In genomic region chr10:58239561-58240169, GRCh38 we compare ENCODE assay signal across 1 cellular context.
TF ChIP-seq lines count a peak whose summit lies in the region.

No MANE protein-coding gene starts in this region.

TF ChIP-seq in endothelial cell of umbilical vein, 7 proteins besides CTCF, POLR2A, EP300 and RAD21:
- TF ChIP-seq GATA2 (IDR thresholded peaks at IDR 0.05; ENCODE audit: insufficient read depth, insufficient read length, low read depth, low read length) (peak; percentile 21), POLR2AphosphoS5 (IDR thresholded peaks at IDR 0.05; ENCODE audit: insufficient read depth, low read depth, low read length) (peak; percentile 70), JUN (IDR thresholded peaks at IDR 0.05; ENCODE audit: borderline replicate concordance, insufficient read depth, insufficient read length, low read depth) (peak; percentile 91), FOS (IDR thresholded peaks at IDR 0.05; ENCODE audit: borderline replicate concordance, insufficient read depth, low read length) (peak; percentile 93), MYC (IDR thresholded peaks at IDR 0.05; ENCODE audit: low read depth, low read length) (no peak), EZH2 (IDR thresholded peaks at IDR 0.05; ENCODE audit: borderline replicate concordance, low read depth, low read length, severe bottlenecking) (no peak), MAX (IDR thresholded peaks at IDR 0.05; ENCODE audit: insufficient read depth, insufficient read length) (no peak)
